In genomic region chr6:18100296-18100695, GRCh38 we compare ENCODE assay signal across 22 cellular contexts. TPM values are rescaled to one million over a fixed set of nuclear protein-coding genes. Genes with fewer than 3 reads are reported as not detected.
DNase-seq lines count a peak whose midpoint lies in the region; ATAC-seq, FAIRE-seq and TF ChIP-seq lines count a peak whose summit lies in the region.
"Had no signal": no experiment of that assay in that cellular context is flagged by ENCODE, and none has a peak within 500 bp of the region (broad histone marks: within the 10 kb centered on the region; RNA-seq: fewer than 3 reads in every experiment).

No MANE protein-coding gene starts in this region.

- FAIRE-seq in HepG2 (lab: Jason Lieb, UNC) = no peak
- FAIRE-seq: GM12892, GM19239, HTR-8/SVneo had no signal

- TF ChIP-seq CTCF in HepG2 (CRISPR knock-in tag; IDR thresholded peaks at IDR 0.05) (no peak), right lobe of liver (IDR thresholded peaks at IDR 0.05) (no peak)

- H3K27ac ChIP-seq in HepG2 (ENCODE audit: extremely low read length, insufficient read depth, low read length) (no peak overlapping the region), right lobe of liver (no peak overlapping the region), aorta (ENCODE audit: low read depth in 1 of 2, low read length in 2 of 2) (no peak overlapping the region)
- H3K27ac ChIP-seq: 22Rv1, GM23248, PC-9 had no signal

- intact Hi-C loops in HepG2 (cut with micrococcal nuclease; ENCODE audit: unreplicated experiment) (no loop called here), right lobe of liver (cut with DNase I) (no loop called here), head of caudate nucleus (cut with DNase I) (no loop called here), aorta (cut with DNase I) (loop anchor here in 1 of 2 donors (5.0 kb wide), 1 partner anchor 48 kb away; no protein-coding TSS in a partner anchor)

- WGBS in HepG2 (ENCODE audit: low lambda C conversion rate) = 38% methylated on average over 3 of the region's 3 CpGs
- WGBS in right lobe of liver (ENCODE audit: insufficient coverage, low coverage, low lambda C conversion rate, missing lambda C conversion rate) = 96% methylated on average over 3 of the region's 3 CpGs
- 97 to 99% methylated on average over 3 of the region's 3 CpGs for WGBS in aorta, 2 donors

- H3K79me2 ChIP-seq in HepG2 (ENCODE audit: insufficient read depth, low read length) = no peaks in the 10 kb centered on the region

- ATAC-seq in HepG2 (peak; percentile 29; the same call in 1 of the 3 replicates), right lobe of liver (no peak), aorta (ENCODE audit: low FRiP score) (no peak), HG02610 (IDR thresholded peaks at IDR 0.05; ENCODE audit: unreplicated experiment) (no peak)

- H3K9ac ChIP-seq in HepG2 (ENCODE audit: insufficient read depth, low read depth, low read length) = no peak overlapping the region
- H3K9ac ChIP-seq: GM23248 had no signal

- CTCF ChIA-PET in HepG2 (lab: Yijun Ruan, JAX; ENCODE audit: low intra/inter-chr PET ratio, low total read pairs) = no interaction called here

- H3K27me3 ChIP-seq in HepG2 (ENCODE audit: control insufficient read depth in 1 of 2, insufficient read depth in 2 of 2, low read length in 2 of 2) = no peaks in the 10 kb centered on the region; a peak in 1 of 5 replicates
- no peaks in the 10 kb centered on the region for H3K27me3 ChIP-seq in right lobe of liver
- H3K27me3 ChIP-seq in aorta (ENCODE audit: control insufficient read depth in 1 of 2, insufficient read depth in 2 of 2, low read length in 1 of 2) = no peaks in the 10 kb centered on the region

- no peak overlapping the region for H3K4me3 ChIP-seq in HepG2 (replicated peaks in 1 of 3; ENCODE audit: insufficient read depth in 1 of 3, low read depth in 2 of 3, low read length in 3 of 3)
- H3K4me3 ChIP-seq in right lobe of liver = no peak overlapping the region
- H3K4me3 ChIP-seq in aorta (ENCODE audit: low read length in 2 of 2) = no peak overlapping the region
- H3K4me3 ChIP-seq: GM23248, PC-9 had no signal

- TF ChIP-seq RAD21 in HepG2 (CRISPR knock-in tag; IDR thresholded peaks at IDR 0.05) = no peak

- DNase-seq in HepG2 (ENCODE audit: low spot score) = no peak
- no peak for DNase-seq in right lobe of liver
- DNase-seq in head of caudate nucleus = peak in 33 of 42 donors; percentile 4 to 82 (median 57)
- peak in 41 of 56 donors; percentile 0 to 73 (median 32) for DNase-seq in nucleus accumbens (lab: John Stamatoyannopoulos, UW)
- no peak for DNase-seq in activated CD4-positive, alpha-beta T cell treated with anti-CD3 and anti-CD28 coated beads for 4 hours
- DNase-seq in aorta = no peak
- no peak for DNase-seq in activated CD8-positive, alpha-beta memory T cell treated with anti-CD3 and anti-CD28 coated beads, Interleukin-2, amount 50 U/mL, for 4 hours
- DNase-seq: Calu3, GDM1, GM23248, KBM-7, NCI-H1105, NCI-H187, NCI-H446 treated with DMSO at 0.1 percent for 48 hours, NCI-H748 treated with DMSO at 0.1 percent for 48 hours, PC-9 had no signal

- no peak overlapping the region for H3K4me2 ChIP-seq in HepG2 (ENCODE audit: low read depth, low read length)
- H3K4me2 ChIP-seq: PC-9 had no signal

- no peaks in the 10 kb centered on the region for H3K36me3 ChIP-seq in HepG2 (replicated peaks in 1 of 2; ENCODE audit: control insufficient read depth in 1 of 2, insufficient read depth in 2 of 2, low read length in 2 of 2)
- H3K36me3 ChIP-seq in right lobe of liver = no peaks in the 10 kb centered on the region
- no peaks in the 10 kb centered on the region for H3K36me3 ChIP-seq in aorta (ENCODE audit: control insufficient read depth in 1 of 2, insufficient read depth in 2 of 2, low read length in 1 of 2)

- H3K4me1 ChIP-seq in HepG2 (ENCODE audit: insufficient read depth, low read length) (no peaks in the 10 kb centered on the region), right lobe of liver (no peaks in the 10 kb centered on the region), aorta (ENCODE audit: control insufficient read depth in 1 of 2, insufficient read depth in 2 of 2, low read length in 2 of 2) (no peaks in the 10 kb centered on the region)

- no peak for TF ChIP-seq EP300 in HepG2 (IDR thresholded peaks at IDR 0.05; ENCODE audit: low read depth in 2 of 2, low read length in 2 of 2)
- no peak for TF ChIP-seq EP300 in HepG2 (CRISPR knock-in tag; IDR thresholded peaks at IDR 0.05; ENCODE audit: borderline replicate concordance)

- BruUV-seq in HepG2 (replicated peaks; lab: Mats Ljungman, UMichigan) = no TSS peak

- TF ChIP-seq POLR2A in HepG2 (IDR thresholded peaks at IDR 0.05; ENCODE audit: insufficient read depth in 1 of 2, low read depth in 2 of 2, low read length in 2 of 2) = no peak
- no peak for TF ChIP-seq POLR2A in right lobe of liver (IDR thresholded peaks at IDR 0.05)

- in situ Hi-C loops in HepG2 (cut with HindIII; ENCODE audit: extremely low pct_ligation_motif_present, low pct_unique_long_range_greater_than_20kb) = no loop called here

- H3K9me3 ChIP-seq in HepG2 (ENCODE audit: low read length) = no peaks in the 10 kb centered on the region
- H3K9me3 ChIP-seq in right lobe of liver = no peaks in the 10 kb centered on the region
- H3K9me3 ChIP-seq in aorta (ENCODE audit: control insufficient read depth, low read length) = no peaks in the 10 kb centered on the region

- POLR2A ChIA-PET in HepG2 (lab: Yijun Ruan, JAX) = no interaction called here

- H4K20me1 ChIP-seq in HepG2 (ENCODE audit: insufficient read depth, low read length) = no peaks in the 10 kb centered on the region

- H2AFZ ChIP-seq in HepG2 (ENCODE audit: low read length) = no peak overlapping the region
- H2AFZ ChIP-seq: GM23248, PC-9 had no signal

RNA-seq across cellular contexts. Expression of gene NHLRC1, which starts 22.2 kb away (rescaled TPM):
- total RNA-seq in HepG2 (2016; rRNA removed; fragmentation: Illumina TruSeq; extraction: Trizol) (0.11 and 0.20 TPM in 2 replicates), right lobe of liver (1 to 10 TPM; 2.2 to 3.0 (median 2.7) TPM), aorta (1 to 10 TPM in 1 of 2 donors, under 1 TPM in 1; 0.94 to 1.6 TPM)
- total RNA-seq in HepG2 (2016; cell fraction: cytosol; rRNA removed; fragmentation: Illumina TruSeq; extraction: Trizol; ENCODE audit: low read depth) = 0.18 TPM in 1 of 2 replicates, not detected in the other
- 0.10 and 0.17 TPM in 2 replicates for total RNA-seq in HepG2 (2016; cell fraction: insoluble cytoplasmic fraction; rRNA removed; fragmentation: Illumina TruSeq; extraction: Trizol)
- 0.21 and 0.28 TPM in 2 replicates for total RNA-seq in HepG2 (2016; cell fraction: membrane; rRNA removed; fragmentation: Illumina TruSeq; extraction: Trizol)
- total RNA-seq in HepG2 (2016; cell fraction: nucleus; rRNA removed; fragmentation: Illumina TruSeq; extraction: Trizol) = 0.25 and 0.28 TPM in 2 replicates
- polyA plus RNA-seq in HepG2 (2011; rRNA removed) (0.04 TPM in 1 of 2 replicates, not detected in the other), aorta (1 to 10 TPM; 1.9 to 2.1 TPM)
- polyA plus RNA-seq in HepG2 (2011; cell fraction: cytosol; rRNA removed) = 0.03 TPM in 1 of 2 replicates, not detected in the other
- polyA plus RNA-seq in HepG2 (2011; cell fraction: nucleus; rRNA removed) = 0.06 and 0.07 TPM in 2 replicates
- polyA plus RNA-seq in HepG2 (2012) = not detected in 2 replicates
- polyA plus RNA-seq in HepG2 (2016; cell fraction: cytosol; fragmentation: Illumina TruSeq; extraction: Trizol; ENCODE audit: low read depth) = 0.08 TPM in 1 of 2 replicates, not detected in the other
- 0.10 and 0.16 TPM in 2 replicates for polyA plus RNA-seq in HepG2 (2016; cell fraction: insoluble cytoplasmic fraction; fragmentation: Illumina TruSeq; extraction: Trizol; ENCODE audit: low read depth)
- 0.08 and 0.12 TPM in 2 replicates for polyA plus RNA-seq in HepG2 (2016; cell fraction: membrane; fragmentation: Illumina TruSeq; extraction: Trizol; ENCODE audit: low read depth)
- polyA plus RNA-seq in HepG2 (2016; cell fraction: nucleus; fragmentation: Illumina TruSeq; extraction: Trizol; ENCODE audit: insufficient read depth, low read depth) = not detected in 2 replicates
- polyA minus RNA-seq in HepG2 (2011; rRNA and poly(A)+ RNA removed; ENCODE audit: low replicate concordance) = not detected in 2 replicates
- polyA minus RNA-seq in HepG2 (2011; cell fraction: cytosol; rRNA and poly(A)+ RNA removed) = not detected in 2 replicates
- not detected in 2 replicates for polyA minus RNA-seq in HepG2 (2011; cell fraction: nucleus; rRNA and poly(A)+ RNA removed)
- total RNA-seq: MCF 10A had no signal

RNA-seq across cellular contexts. Expression of gene TPMT, which starts 54.6 kb away (rescaled TPM):
- total RNA-seq in HepG2 (2016; rRNA removed; fragmentation: Illumina TruSeq; extraction: Trizol) (22.8 and 33.3 TPM in 2 replicates), right lobe of liver (10 to 100 TPM; 26.5 to 31.8 (median 27.7) TPM), aorta (1 to 10 TPM; 6.5 to 6.6 TPM)
- total RNA-seq in HepG2 (2016; cell fraction: cytosol; rRNA removed; fragmentation: Illumina TruSeq; extraction: Trizol; ENCODE audit: low read depth) = 6.9 and 7.2 TPM in 2 replicates
- total RNA-seq in HepG2 (2016; cell fraction: insoluble cytoplasmic fraction; rRNA removed; fragmentation: Illumina TruSeq; extraction: Trizol) = 22.5 and 34.3 TPM in 2 replicates
- total RNA-seq in HepG2 (2016; cell fraction: membrane; rRNA removed; fragmentation: Illumina TruSeq; extraction: Trizol) = 16.6 and 17.8 TPM in 2 replicates
- total RNA-seq in HepG2 (2016; cell fraction: nucleus; rRNA removed; fragmentation: Illumina TruSeq; extraction: Trizol) = 8.8 and 9.6 TPM in 2 replicates
- polyA plus RNA-seq in HepG2 (2011; rRNA removed) (9.5 and 11.1 TPM in 2 replicates), aorta (10 to 100 TPM; 13.1 to 24.9 TPM)
- 6.1 and 8.9 TPM in 2 replicates for polyA plus RNA-seq in HepG2 (2011; cell fraction: cytosol; rRNA removed)
- 1.9 and 2.4 TPM in 2 replicates for polyA plus RNA-seq in HepG2 (2011; cell fraction: nucleus; rRNA removed)
- 9.8 and 12.6 TPM in 2 replicates for polyA plus RNA-seq in HepG2 (2012)
- polyA plus RNA-seq in HepG2 (2016; cell fraction: cytosol; fragmentation: Illumina TruSeq; extraction: Trizol; ENCODE audit: low read depth) = 9.7 and 11.0 TPM in 2 replicates
- polyA plus RNA-seq in HepG2 (2016; cell fraction: insoluble cytoplasmic fraction; fragmentation: Illumina TruSeq; extraction: Trizol; ENCODE audit: low read depth) = 43.3 and 51.0 TPM in 2 replicates
- 18.1 and 18.9 TPM in 2 replicates for polyA plus RNA-seq in HepG2 (2016; cell fraction: membrane; fragmentation: Illumina TruSeq; extraction: Trizol; ENCODE audit: low read depth)
- 17.2 and 20.4 TPM in 2 replicates for polyA plus RNA-seq in HepG2 (2016; cell fraction: nucleus; fragmentation: Illumina TruSeq; extraction: Trizol; ENCODE audit: insufficient read depth, low read depth)
- polyA minus RNA-seq in HepG2 (2011; rRNA and poly(A)+ RNA removed; ENCODE audit: low replicate concordance) = 2.2 and 4.7 TPM in 2 replicates
- polyA minus RNA-seq in HepG2 (2011; cell fraction: cytosol; rRNA and poly(A)+ RNA removed) = 4.4 TPM in 2 replicates
- 3.2 and 4.7 TPM in 2 replicates for polyA minus RNA-seq in HepG2 (2011; cell fraction: nucleus; rRNA and poly(A)+ RNA removed)

RNA-seq across cellular contexts. Expression of gene KDM1B, which starts 54.9 kb away (rescaled TPM):
- total RNA-seq in HepG2 (2016; rRNA removed; fragmentation: Illumina TruSeq; extraction: Trizol) = 13.2 and 22.1 TPM in 2 replicates
- 5.9 and 7.8 TPM in 2 replicates for total RNA-seq in HepG2 (2016; cell fraction: cytosol; rRNA removed; fragmentation: Illumina TruSeq; extraction: Trizol; ENCODE audit: low read depth)
- 13.0 and 19.5 TPM in 2 replicates for total RNA-seq in HepG2 (2016; cell fraction: insoluble cytoplasmic fraction; rRNA removed; fragmentation: Illumina TruSeq; extraction: Trizol)
- total RNA-seq in HepG2 (2016; cell fraction: membrane; rRNA removed; fragmentation: Illumina TruSeq; extraction: Trizol) = 9.4 and 9.5 TPM in 2 replicates
- total RNA-seq in HepG2 (2016; cell fraction: nucleus; rRNA removed; fragmentation: Illumina TruSeq; extraction: Trizol) = 11.7 and 12.5 TPM in 2 replicates
- polyA plus RNA-seq in HepG2 (2011; rRNA removed) = 9.2 and 9.8 TPM in 2 replicates
- polyA plus RNA-seq in HepG2 (2011; cell fraction: cytosol; rRNA removed) = 6.8 and 7.3 TPM in 2 replicates
- polyA plus RNA-seq in HepG2 (2011; cell fraction: nucleus; rRNA removed) = 7.2 and 8.6 TPM in 2 replicates
- polyA plus RNA-seq in HepG2 (2012) = 8.3 and 8.4 TPM in 2 replicates
- polyA plus RNA-seq in HepG2 (2016; cell fraction: cytosol; fragmentation: Illumina TruSeq; extraction: Trizol; ENCODE audit: low read depth) = 1.1 and 1.2 TPM in 2 replicates
- polyA plus RNA-seq in HepG2 (2016; cell fraction: insoluble cytoplasmic fraction; fragmentation: Illumina TruSeq; extraction: Trizol; ENCODE audit: low read depth) = 21.7 and 21.8 TPM in 2 replicates
- polyA plus RNA-seq in HepG2 (2016; cell fraction: membrane; fragmentation: Illumina TruSeq; extraction: Trizol; ENCODE audit: low read depth) = 4.8 and 5.0 TPM in 2 replicates
- 16.9 and 18.0 TPM in 2 replicates for polyA plus RNA-seq in HepG2 (2016; cell fraction: nucleus; fragmentation: Illumina TruSeq; extraction: Trizol; ENCODE audit: insufficient read depth, low read depth)
- polyA minus RNA-seq in HepG2 (2011; rRNA and poly(A)+ RNA removed; ENCODE audit: low replicate concordance) = 12.9 and 19.5 TPM in 2 replicates
- 10.6 and 12.8 TPM in 2 replicates for polyA minus RNA-seq in HepG2 (2011; cell fraction: cytosol; rRNA and poly(A)+ RNA removed)
- 7.3 and 9.9 TPM in 2 replicates for polyA minus RNA-seq in HepG2 (2011; cell fraction: nucleus; rRNA and poly(A)+ RNA removed)
- total RNA-seq in right lobe of liver = 10 to 100 TPM in 2 of 6 experiments, 1 to 10 TPM in 4; 5.0 to 12.1 (median 9.3) TPM
- total RNA-seq in aorta = 10 to 100 TPM; 12.6 to 15.3 TPM
- 1 to 10 TPM; 4.5 to 5.0 TPM for polyA plus RNA-seq in aorta

Comparison
In these comparisons a context has a peak if more than half of its experiments do, and no peak if none do; other contexts are left out.
1. DNase-seq: peak in head of caudate nucleus (33 of 42) and nucleus accumbens (41 of 56); none in HepG2 (single experiment), right lobe of liver (0 of 3), activated CD4-positive, alpha-beta T cell treated with anti-CD3 and anti-CD28 coated beads for 4 hours (0 of 2), aorta (0 of 2) and activated CD8-positive, alpha-beta memory T cell treated with anti-CD3 and anti-CD28 coated beads, Interleukin-2, amount 50 U/mL, for 4 hours (single experiment).